18 cellular contexts compared by ENCODE assay signal in the genomic region with DNA sequence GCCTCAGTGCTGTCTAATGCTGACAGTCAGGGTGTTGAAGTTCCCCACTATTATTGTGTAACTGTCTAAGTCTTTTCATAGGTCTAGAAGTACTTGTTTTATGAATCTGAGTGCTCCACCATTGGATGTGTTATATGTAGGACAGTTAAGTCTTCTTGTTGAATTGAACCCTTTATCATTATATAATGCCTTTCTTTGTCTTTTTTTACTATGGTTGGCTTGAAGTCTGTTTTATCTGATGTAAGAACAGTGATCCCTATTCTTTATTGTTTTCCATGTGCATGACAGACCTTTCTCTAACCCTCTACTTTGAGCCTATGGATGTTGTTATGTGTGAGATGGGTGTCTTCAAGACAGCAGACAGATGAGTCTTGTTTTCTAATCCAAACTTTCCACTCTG.
A peak's percentile ranks its signal among the peaks of the same experiment; 100 is the strongest.
DNase-seq lines count a peak whose midpoint lies in the region; ATAC-seq and TF ChIP-seq lines count a peak whose summit lies in the region.
"Had no signal": no experiment of that assay in that cellular context is flagged by ENCODE, and none has a peak within 500 bp of the region (broad histone marks: within the 10 kb centered on the region; RNA-seq: fewer than 3 reads in every experiment).

No MANE protein-coding gene starts in this region.

- no peak for ATAC-seq in GM18511 (IDR thresholded peaks at IDR 0.05; ENCODE audit: unreplicated experiment)

- H3K4me3 Mint-ChIP-seq in neural crest cell: peak overlapping the region; percentile 16
- H3K4me3 Mint-ChIP-seq: CD14-positive monocyte; CD4-positive, alpha-beta memory T cell; CD4-positive, CD25-positive, alpha-beta regulatory T cell; CD8-positive, alpha-beta memory T cell had no signal

- H3K4me1 Mint-ChIP-seq in neural crest cell: peaks cover 20% of the 10 kb centered on the region
- H3K4me1 Mint-ChIP-seq: CD14-positive monocyte; CD4-positive, alpha-beta memory T cell; CD4-positive, CD25-positive, alpha-beta regulatory T cell; CD8-positive, alpha-beta memory T cell had no signal

- in situ Hi-C loops in SK-MEL-5 (cut with HindIII; ENCODE audit: low pct_unique_long_range_greater_than_20kb, low sequenced_read_pairs): no loop called here

- peaks cover 24% of the 10 kb centered on the region for H3K36me3 Mint-ChIP-seq in neural crest cell (ENCODE audit: low read depth)
- H3K36me3 Mint-ChIP-seq: CD14-positive monocyte; CD4-positive, alpha-beta memory T cell; CD4-positive, CD25-positive, alpha-beta regulatory T cell; CD8-positive, alpha-beta memory T cell had no signal

- H3K27me3 Mint-ChIP-seq in neural crest cell (ENCODE audit: low read depth): no peaks in the 10 kb centered on the region

- peaks cover 44% of the 10 kb centered on the region for H3K9me3 Mint-ChIP-seq in neural crest cell

- no peak overlapping the region for H3K27ac Mint-ChIP-seq in neural crest cell (ENCODE audit: unreplicated experiment)
- H3K27ac Mint-ChIP-seq: CD14-positive monocyte; CD4-positive, alpha-beta memory T cell; CD4-positive, CD25-positive, alpha-beta regulatory T cell; CD8-positive, alpha-beta memory T cell had no signal

- DNase-seq in MV-4-11 (lab: John Stamatoyannopoulos, UW): peak; percentile 47
- peak; percentile 92 for DNase-seq in SK-MEL-5 (ENCODE audit: low read depth, low spot score)
- no peak for DNase-seq in neural crest cell (ENCODE audit: low read depth, low spot score)
- DNase-seq in NCI-H2227 treated with DMSO at 0.1 percent for 48 hours (lab: John Stamatoyannopoulos, UW): no peak
- no peak for DNase-seq in stimulated activated CD4-positive, alpha-beta T cell treated with anti-CD3 and anti-CD28 coated beads, Interleukin-4, amount 100 ng/mL, for 4 hours
- DNase-seq: 8988T; ACHN; BE2C; C1 segment of cervical spinal cord; Caco-2; Calu3; CD4-positive, alpha-beta memory T cell; CD4-positive, CD25-positive, alpha-beta regulatory T cell; CD8-positive, alpha-beta memory T cell; DMS79 treated with DMSO at 0.1 percent for 48 hours; GF-D8 had no signal

- TF ChIP-seq CTCF in neural crest cell (conservative IDR thresholded peaks at IDR 0.05): no peak

Comparison
In these comparisons a context has a peak if more than half of its experiments do, and no peak if none do; other contexts are left out.
1. DNase-seq: peak in MV-4-11 (single experiment) and SK-MEL-5 (single experiment); none in neural crest cell (single experiment), NCI-H2227 treated with DMSO at 0.1 percent for 48 hours (single experiment) and stimulated activated CD4-positive, alpha-beta T cell treated with anti-CD3 and anti-CD28 coated beads, Interleukin-4, amount 100 ng/mL, for 4 hours (0 of 2).